8 cellular contexts compared by ENCODE assay signal in the genomic region with DNA sequence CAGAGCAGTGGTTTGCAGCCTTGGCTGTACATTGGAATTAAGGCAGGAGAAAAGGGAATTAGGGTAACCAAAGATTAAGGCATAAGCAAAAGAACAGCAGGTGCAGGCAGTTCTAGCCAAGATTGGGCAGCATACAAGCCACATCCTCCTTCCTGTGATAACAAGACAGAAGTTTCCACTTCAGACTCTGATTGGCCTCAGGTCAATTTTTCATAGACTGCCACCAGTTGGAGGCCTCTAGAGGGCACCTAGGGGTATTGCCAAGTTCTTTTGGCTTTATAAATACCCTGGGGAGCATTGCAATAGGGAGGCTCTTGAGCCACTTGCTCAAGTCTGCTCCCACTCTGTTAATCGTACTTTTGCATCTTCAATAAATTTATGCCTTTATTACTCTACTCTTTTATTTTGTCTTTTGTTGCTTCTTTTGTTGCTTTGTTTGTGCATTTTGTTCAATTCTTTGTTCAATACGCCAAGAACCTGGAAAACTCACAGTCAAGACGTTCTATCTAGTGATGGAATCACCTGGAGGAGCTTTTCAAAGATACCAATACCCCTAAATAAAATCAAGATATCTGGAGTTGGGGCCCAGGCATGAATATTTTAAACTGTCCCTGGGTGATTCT.
DNase-seq lines count a peak whose midpoint lies in the region; ATAC-seq and TF ChIP-seq lines count a peak whose summit lies in the region.

No MANE protein-coding gene starts in this region.

- H3F3A ChIP-seq in OCI-LY1 (ENCODE audit: insufficient read depth, low read length), result no peaks in the 10 kb centered on the region

- peak; percentile 78 for ATAC-seq in HG03103 (IDR thresholded peaks at IDR 0.05; ENCODE audit: low read depth, unreplicated experiment)

- H3K36me3 ChIP-seq in OCI-LY1 (ENCODE audit: insufficient read depth, low read length), result no peaks in the 10 kb centered on the region

- no peaks in the 10 kb centered on the region for H3K9me3 ChIP-seq in OCI-LY1 (ENCODE audit: low read length)

- peak; percentile 63 for TF ChIP-seq CTCF in OCI-LY1 (IDR thresholded peaks at IDR 0.05; ENCODE audit: low read length)

- no peak overlapping the region for H3K9ac ChIP-seq in OCI-LY1 (ENCODE audit: low read length)

- H3K27me3 ChIP-seq in OCI-LY1 (ENCODE audit: insufficient read depth, low read length), result no peaks in the 10 kb centered on the region

- no peaks in the 10 kb centered on the region for H3K79me2 ChIP-seq in OCI-LY1 (ENCODE audit: insufficient read depth, low read length)

- DNase-seq in activated gamma-delta T cell treated with Interleukin-2 at 50 U/mL for 16 hours (peak; percentile 58), activated gamma-delta T cell (lab: John Stamatoyannopoulos, UW) (no peak), activated T-cell treated with anti-CD3 and anti-CD28 coated beads for 24 hours (ENCODE audit: low read depth) (peak; percentile 67), germinal center (ENCODE audit: low spot score) (peak; percentile 57), retina (no peak)
- DNase-seq in stimulated activated CD4-positive, alpha-beta T cell treated with anti-CD3 and anti-CD28 coated beads, Interleukin-1b, Interleukin-23, amount 100 ng/mL, for 48 hours, result peak; percentile 74

- no peak overlapping the region for H2AFZ ChIP-seq in OCI-LY1 (ENCODE audit: low read length)

- no peaks in the 10 kb centered on the region for H4K20me1 ChIP-seq in OCI-LY1 (ENCODE audit: insufficient read depth, low read length)

- H3K27ac ChIP-seq in OCI-LY1 (ENCODE audit: low read depth, low read length, poor library complexity, severe bottlenecking), result no peak overlapping the region

- H3K4me2 ChIP-seq in OCI-LY1 (ENCODE audit: low read length), result no peak overlapping the region

- no peaks in the 10 kb centered on the region for H3K4me1 ChIP-seq in OCI-LY1 (ENCODE audit: insufficient read depth, low read length, severe bottlenecking)

- no peak overlapping the region for H3K4me3 ChIP-seq in OCI-LY1 (ENCODE audit: low read depth, low read length, poor library complexity, severe bottlenecking)

- H3K9me2 ChIP-seq in OCI-LY1 (ENCODE audit: low read depth, low read length), result no peaks in the 10 kb centered on the region

Comparison
In these comparisons a context has a peak if more than half of its experiments do, and no peak if none do; other contexts are left out.
1. DNase-seq: peak in activated gamma-delta T cell treated with Interleukin-2 at 50 U/mL for 16 hours (single experiment), activated T-cell treated with anti-CD3 and anti-CD28 coated beads for 24 hours (single experiment), germinal center (single experiment) and stimulated activated CD4-positive, alpha-beta T cell treated with anti-CD3 and anti-CD28 coated beads, Interleukin-1b, Interleukin-23, amount 100 ng/mL, for 48 hours (single experiment); none in activated gamma-delta T cell (single experiment) and retina (single experiment).